9 cellular contexts compared by ENCODE assay signal in genomic region chr1:910881-911721, GRCh38. TPM values are rescaled to one million over a fixed set of nuclear protein-coding genes. Genes with fewer than 3 reads are reported as not detected.
DNase-seq lines count a peak whose midpoint lies in the region; ATAC-seq and TF ChIP-seq lines count a peak whose summit lies in the region.
"Had no signal": no experiment of that assay in that cellular context is flagged by ENCODE, and none has a peak within 500 bp of the region (broad histone marks: within the 10 kb centered on the region; RNA-seq: fewer than 3 reads in every experiment).

No MANE protein-coding gene starts in this region.

- peaks cover 12 to 22% (median 16%) of the 10 kb centered on the region in 4 donors for H3K4me1 ChIP-seq in upper lobe of left lung
- no peaks in the 10 kb centered on the region for H3K4me1 ChIP-seq in GM23338 (ENCODE audit: insufficient read depth)

- H3K27ac ChIP-seq in upper lobe of left lung (no peak overlapping the region), GM23338 (ENCODE audit: low read depth) (no peak overlapping the region)
- H3K27ac ChIP-seq: VCaP had no signal

- H3K36me3 Mint-ChIP-seq in activated naive CD8-positive, alpha-beta T cell treated with anti-CD3 and anti-CD28 coated beads, Interleukin-2, amount 50 U/mL, for 24 hours (ENCODE audit: low read depth), result no peaks in the 10 kb centered on the region
- no peaks in the 10 kb centered on the region for H3K36me3 Mint-ChIP-seq in activated naive CD8-positive, alpha-beta T cell treated with anti-CD3 and anti-CD28 coated beads for 36 hours
- H3K36me3 Mint-ChIP-seq in GM23338 (ENCODE audit: low read depth), result peaks cover 2% of the 10 kb centered on the region; the same call in 1 of the 3 replicates

- no peaks in the 10 kb centered on the region for H3K9me3 Mint-ChIP-seq in activated naive CD8-positive, alpha-beta T cell treated with anti-CD3 and anti-CD28 coated beads, Interleukin-2, amount 50 U/mL, for 24 hours
- peaks cover 1% of the 10 kb centered on the region for H3K9me3 Mint-ChIP-seq in activated naive CD8-positive, alpha-beta T cell treated with anti-CD3 and anti-CD28 coated beads for 36 hours
- H3K9me3 Mint-ChIP-seq in GM23338, result peaks cover 4% of the 10 kb centered on the region; the same call in 2 of the 3 replicates

- H3K27ac Mint-ChIP-seq in activated naive CD8-positive, alpha-beta T cell treated with anti-CD3 and anti-CD28 coated beads, Interleukin-2, amount 50 U/mL, for 24 hours, result no peak overlapping the region
- no peak overlapping the region for H3K27ac Mint-ChIP-seq in activated naive CD8-positive, alpha-beta T cell treated with anti-CD3 and anti-CD28 coated beads for 36 hours
- H3K27ac Mint-ChIP-seq in GM23338, result no peak overlapping the region

- no peak for TF ChIP-seq EP300 in upper lobe of left lung (IDR thresholded peaks at IDR 0.05)

- peaks cover 45% of the 10 kb centered on the region for H3K27me3 Mint-ChIP-seq in activated naive CD8-positive, alpha-beta T cell treated with anti-CD3 and anti-CD28 coated beads, Interleukin-2, amount 50 U/mL, for 24 hours
- H3K27me3 Mint-ChIP-seq in activated naive CD8-positive, alpha-beta T cell treated with anti-CD3 and anti-CD28 coated beads for 36 hours, result peaks cover 54% of the 10 kb centered on the region
- H3K27me3 Mint-ChIP-seq in GM23338 (ENCODE audit: insufficient read depth, low read depth, poor library complexity), result peaks cover 49% of the 10 kb centered on the region

- no peaks in the 10 kb centered on the region for H3K36me3 ChIP-seq in upper lobe of left lung
- H3K36me3 ChIP-seq in GM23338 (ENCODE audit: insufficient read depth), result no peaks in the 10 kb centered on the region

- H3K4me3 Mint-ChIP-seq in activated naive CD8-positive, alpha-beta T cell treated with anti-CD3 and anti-CD28 coated beads, Interleukin-2, amount 50 U/mL, for 24 hours, result no peak overlapping the region
- no peak overlapping the region for H3K4me3 Mint-ChIP-seq in activated naive CD8-positive, alpha-beta T cell treated with anti-CD3 and anti-CD28 coated beads for 36 hours
- no peak overlapping the region for H3K4me3 Mint-ChIP-seq in GM23338

- no peaks in the 10 kb centered on the region; the same call in 1 of the 2 replicates for H4K20me1 ChIP-seq in GM23338 (replicated peaks; ENCODE audit: insufficient read depth)

- no peaks in the 10 kb centered on the region for H3K9me2 ChIP-seq in GM23338 (ENCODE audit: insufficient read depth)

- no peaks in the 10 kb centered on the region for H3K9me3 ChIP-seq in upper lobe of left lung

- WGBS in upper lobe of left lung, 2 donors, result 70 to 72% methylated on average over 19 to 25 of the region's 25 CpGs

- TF ChIP-seq CTCF in upper lobe of left lung (IDR thresholded peaks at IDR 0.05) (no peak), GM23338 (conservative IDR thresholded peaks at IDR 0.05; ENCODE audit: low read depth in 2 of 2) (no peak)

- H3K27me3 ChIP-seq in upper lobe of left lung (peaks cover 0 to 17% (median 7%) of the 10 kb centered on the region in 4 donors), GM23338 (ENCODE audit: insufficient read depth) (peaks cover 70% of the 10 kb centered on the region)

- TF ChIP-seq POLR2A in upper lobe of left lung (IDR thresholded peaks at IDR 0.05), result no peak

- no peak for DNase-seq in activated naive CD8-positive, alpha-beta T cell treated with anti-CD3 and anti-CD28 coated beads, Interleukin-2, amount 50 U/mL, for 24 hours
- no peak for DNase-seq in activated naive CD8-positive, alpha-beta T cell treated with anti-CD3 and anti-CD28 coated beads for 36 hours
- peak; percentile 51 for DNase-seq in RPMI7951 (ENCODE audit: low read depth)
- peak; percentile 84 for DNase-seq in glomerular visceral epithelial cell (ENCODE audit: extremely low spot score)
- peak; percentile 10 to 59 for DNase-seq in upper lobe of left lung
- DNase-seq in GM23338 (ENCODE audit: low spot score), result no peak

- H3K4me3 ChIP-seq in upper lobe of left lung (no peak overlapping the region), GM23338 (no peak overlapping the region)

- no peak overlapping the region for H3K4me2 ChIP-seq in GM23338

- H3K79me2 ChIP-seq in GM23338 (replicated peaks; ENCODE audit: insufficient read depth), result no peaks in the 10 kb centered on the region

- peak; percentile 51 for ATAC-seq in activated naive CD8-positive, alpha-beta T cell treated with anti-CD3 and anti-CD28 coated beads, Interleukin-2, amount 50 U/mL, for 24 hours
- no peak for ATAC-seq in upper lobe of left lung (ENCODE audit: low FRiP score in 2 of 2)
- ATAC-seq in HG03280 (IDR thresholded peaks at IDR 0.05; ENCODE audit: unreplicated experiment), result no peak
- no peak for ATAC-seq in HG02884 (IDR thresholded peaks at IDR 0.05; ENCODE audit: unreplicated experiment)
- no peak for ATAC-seq in GM23338

- no peak overlapping the region for H2AFZ ChIP-seq in GM23338

- H3K4me1 Mint-ChIP-seq in activated naive CD8-positive, alpha-beta T cell treated with anti-CD3 and anti-CD28 coated beads, Interleukin-2, amount 50 U/mL, for 24 hours, result peaks cover 2% of the 10 kb centered on the region
- peaks cover 3% of the 10 kb centered on the region for H3K4me1 Mint-ChIP-seq in activated naive CD8-positive, alpha-beta T cell treated with anti-CD3 and anti-CD28 coated beads for 36 hours
- H3K4me1 Mint-ChIP-seq in GM23338, result peaks cover 8% of the 10 kb centered on the region; the same call in 2 of the 3 replicates

- no peaks in the 10 kb centered on the region for H3F3A ChIP-seq in GM23338 (replicated peaks; ENCODE audit: low read depth)

TF ChIP-seq in GM23338, 12 proteins besides CTCF, POLR2A, EP300 and RAD21 (continues in another document):
- no peak for TF ChIP-seq NANOG (IDR thresholded peaks at IDR 0.05; ENCODE audit: borderline replicate concordance)
- TF ChIP-seq, protein P1, sequence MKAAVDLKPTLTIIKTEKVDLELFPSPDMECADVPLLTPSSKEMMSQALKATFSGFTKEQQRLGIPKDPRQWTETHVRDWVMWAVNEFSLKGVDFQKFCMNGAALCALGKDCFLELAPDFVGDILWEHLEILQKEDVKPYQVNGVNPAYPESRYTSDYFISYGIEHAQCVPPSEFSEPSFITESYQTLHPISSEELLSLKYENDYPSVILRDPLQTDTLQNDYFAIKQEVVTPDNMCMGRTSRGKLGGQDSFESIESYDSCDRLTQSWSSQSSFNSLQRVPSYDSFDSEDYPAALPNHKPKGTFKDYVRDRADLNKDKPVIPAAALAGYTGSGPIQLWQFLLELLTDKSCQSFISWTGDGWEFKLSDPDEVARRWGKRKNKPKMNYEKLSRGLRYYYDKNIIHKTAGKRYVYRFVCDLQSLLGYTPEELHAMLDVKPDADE (IDR thresholded peaks at IDR 0.05), result no peak

RNA-seq across cellular contexts. Expression of gene SAMD11, which starts 12.6 kb away (rescaled TPM):
- total RNA-seq in activated naive CD8-positive, alpha-beta T cell treated with anti-CD3 and anti-CD28 coated beads for 36 hours, result not detected
- 0.20 and 0.48 TPM in 2 replicates for total RNA-seq in RPMI7951 (2014; rRNA removed; shearing (Covaris generic))
- total RNA-seq in upper lobe of left lung, result 1 to 10 TPM; 1.0 to 9.3 (median 2.4) TPM
- 0.14 and 0.19 TPM in 2 replicates for total RNA-seq in GM23338 (2014; rRNA removed; shearing (Covaris generic))
- 0.40 and 0.47 TPM in 2 replicates for polyA plus RNA-seq in GM23338 (2016; fragmentation: Nextera tagmentation; extraction: Ambion mirVana)

RNA-seq across cellular contexts. Expression of gene NOC2L, which starts 48.0 kb away (rescaled TPM):
- total RNA-seq in activated naive CD8-positive, alpha-beta T cell treated with anti-CD3 and anti-CD28 coated beads for 36 hours, result 100 to 1,000 TPM; 176 to 185 TPM
- 68.1 and 71.6 TPM in 2 replicates for total RNA-seq in RPMI7951 (2014; rRNA removed; shearing (Covaris generic))
- total RNA-seq in upper lobe of left lung, result 10 to 100 TPM; 28.7 to 66.0 (median 51.0) TPM
- total RNA-seq in GM23338 (2014; rRNA removed; shearing (Covaris generic)), result 123 and 125 TPM in 2 replicates
- polyA plus RNA-seq in GM23338 (2016; fragmentation: Nextera tagmentation; extraction: Ambion mirVana), result 79.3 and 89.0 TPM in 2 replicates

RNA-seq across cellular contexts. Expression of gene KLHL17, which starts 49.3 kb away (rescaled TPM):
- total RNA-seq in activated naive CD8-positive, alpha-beta T cell treated with anti-CD3 and anti-CD28 coated beads for 36 hours, result 10 to 100 TPM; 19.5 to 22.5 TPM
- 5.0 and 5.4 TPM in 2 replicates for total RNA-seq in RPMI7951 (2014; rRNA removed; shearing (Covaris generic))
- total RNA-seq in upper lobe of left lung, result 10 to 100 TPM in 4 of 6 donors, 1 to 10 TPM in 2; 4.7 to 45.1 (median 16.5) TPM
- 27.8 and 37.1 TPM in 2 replicates for total RNA-seq in GM23338 (2014; rRNA removed; shearing (Covaris generic))
- polyA plus RNA-seq in GM23338 (2016; fragmentation: Nextera tagmentation; extraction: Ambion mirVana), result 16.5 and 17.8 TPM in 2 replicates

RNA-seq across cellular contexts. Expression of gene PLEKHN1, which starts 55.2 kb away (rescaled TPM):
- total RNA-seq in activated naive CD8-positive, alpha-beta T cell treated with anti-CD3 and anti-CD28 coated beads for 36 hours, result 1 to 10 TPM in 1 of 2 experiments, under 1 TPM in 1; 0.85 to 1.3 TPM
- total RNA-seq in RPMI7951 (2014; rRNA removed; shearing (Covaris generic)), result 0.60 and 0.88 TPM in 2 replicates
- total RNA-seq in upper lobe of left lung, result 10 to 100 TPM in 1 of 6 donors, 1 to 10 TPM in 5; 1.1 to 11.5 (median 1.6) TPM
- 2.2 and 3.3 TPM in 2 replicates for total RNA-seq in GM23338 (2014; rRNA removed; shearing (Covaris generic))
- polyA plus RNA-seq in GM23338 (2016; fragmentation: Nextera tagmentation; extraction: Ambion mirVana), result 0.94 and 1.4 TPM in 2 replicates

Comparison
In these comparisons a context has a peak if more than half of its experiments do, and no peak if none do; other contexts are left out.
1. DNase-seq: peak in RPMI7951 (single experiment), glomerular visceral epithelial cell (single experiment) and upper lobe of left lung (2 of 2); none in activated naive CD8-positive, alpha-beta T cell treated with anti-CD3 and anti-CD28 coated beads, Interleukin-2, amount 50 U/mL, for 24 hours (single experiment), activated naive CD8-positive, alpha-beta T cell treated with anti-CD3 and anti-CD28 coated beads for 36 hours (single experiment) and GM23338 (single experiment).